ENCODE assay signal across 8 cellular contexts in genomic region chrX:64975491-64975890, GRCh38. TPM values are rescaled to one million over a fixed set of nuclear protein-coding genes. Genes with fewer than 3 reads are reported as not detected.
DNase-seq lines count a peak whose midpoint lies in the region; ATAC-seq and TF ChIP-seq lines count a peak whose summit lies in the region.

No MANE protein-coding gene starts in this region.

- H3K4me3 ChIP-seq in BJ (ENCODE audit: low read depth, low read length) (peak overlapping the region; percentile 58), SJSA1 (peak overlapping the region; percentile 42), skeletal muscle cell (ENCODE audit: low read depth, low read length) (peak overlapping the region; percentile 67)

- ATAC-seq in GM18520 (IDR thresholded peaks at IDR 0.05; ENCODE audit: unreplicated experiment), result no peak

- H3K9me3 Mint-ChIP-seq in H9, result peaks cover 77 to 83% of the 10 kb centered on the region in 2 experiments
- peaks cover 11 to 46% (median 35%) of the 10 kb centered on the region in 5 experiments for H3K9me3 Mint-ChIP-seq in brain

- H3K4me3 Mint-ChIP-seq in H9 (peak overlapping the region; percentile 91 to 93), brain (peak overlapping the region; percentile 90 to 100 (median 94))

- no peak overlapping the region for H2BK120ac ChIP-seq in H9 (ENCODE audit: low read depth, low read length, poor library complexity, severe bottlenecking)

- H3K9ac ChIP-seq in H9 (ENCODE audit: extremely low read depth, insufficient read length, low read length), result peak overlapping the region; percentile 74

- H3K27me3 Mint-ChIP-seq in H9 (ENCODE audit: low read depth) (peaks cover 3% of the 10 kb centered on the region; the same call in 1 of the 2 replicates), brain (peaks cover 6% of the 10 kb centered on the region)

- H3K23me2 ChIP-seq in H9 (ENCODE audit: insufficient read length, low read depth, low read length, poor library complexity, severe bottlenecking), result peaks cover 3% of the 10 kb centered on the region

- H3K36me3 Mint-ChIP-seq in H9 (ENCODE audit: insufficient read depth in 1 of 3, low read depth in 3 of 3) (peaks cover 33 to 45% (median 43%) of the 10 kb centered on the region in 3 experiments), brain (peaks cover 41% of the 10 kb centered on the region)

- H4K20me1 ChIP-seq in H9 (ENCODE audit: control insufficient read depth, insufficient read depth, insufficient read length), result no peaks in the 10 kb centered on the region

- H3K4me1 Mint-ChIP-seq in H9 (peaks cover 4 to 8% of the 10 kb centered on the region in 2 experiments; a peak in 2 of 4 replicates), brain (peaks cover 11% of the 10 kb centered on the region)

- H2BK5ac ChIP-seq in H9 (ENCODE audit: insufficient read length, low read length), result no peak overlapping the region

- H3K79me2 ChIP-seq in H9 (ENCODE audit: insufficient read depth, low read length), result peaks cover 4% of the 10 kb centered on the region; the same call in 1 of the 2 replicates

- H2BK15ac ChIP-seq in H9 (ENCODE audit: low read depth, low read length), result no peak overlapping the region

- H2AFZ ChIP-seq in H9 (ENCODE audit: low read length), result no peak overlapping the region

- H3K27me3 ChIP-seq in BJ (ENCODE audit: control insufficient read depth, insufficient read depth, low read length), result no peaks in the 10 kb centered on the region
- no peaks in the 10 kb centered on the region for H3K27me3 ChIP-seq in H9 (ENCODE audit: insufficient read depth, low read length)
- no peaks in the 10 kb centered on the region for H3K27me3 ChIP-seq in SJSA1 (replicated peaks)

- peak overlapping the region; percentile 44 for H3K18ac ChIP-seq in H9 (ENCODE audit: insufficient read length, low read depth, low read length)

- H2AK5ac ChIP-seq in H9 (ENCODE audit: insufficient read length, low read length), result no peak overlapping the region

- H3K4me1 ChIP-seq in H9 (ENCODE audit: insufficient read depth, low read length), result no peaks in the 10 kb centered on the region
- H3K4me1 ChIP-seq in SJSA1 (replicated peaks), result no peaks in the 10 kb centered on the region

- no peak overlapping the region for H3T11ph ChIP-seq in H9 (ENCODE audit: low read length)

- no peaks in the 10 kb centered on the region for H3K79me1 ChIP-seq in H9 (ENCODE audit: insufficient read depth, low read depth, low read length, poor library complexity, severe bottlenecking)

- H4K5ac ChIP-seq in H9 (ENCODE audit: insufficient read length, low read depth, low read length), result no peak overlapping the region

- H3K27ac ChIP-seq in H9 (ENCODE audit: insufficient read length, low read depth, low read length) (no peak overlapping the region), SJSA1 (no peak overlapping the region)

- no peak overlapping the region for H3K14ac ChIP-seq in H9 (ENCODE audit: insufficient read depth, low read length)

- H3K23ac ChIP-seq in H9 (ENCODE audit: insufficient read length, low read depth, low read length), result no peak overlapping the region

- POLR2A ChIA-PET in BJ (lab: Charles Lee), result no interaction called here

- H3K9me3 ChIP-seq in H9 (ENCODE audit: control insufficient read depth, low read depth, low read length) (peaks cover 35% of the 10 kb centered on the region), SJSA1 (replicated peaks) (no peaks in the 10 kb centered on the region)

- no peak for TF ChIP-seq CTCF in BJ (IDR thresholded peaks at IDR 0.05; ENCODE audit: insufficient read depth, low read depth, low read length)
- TF ChIP-seq CTCF in H9 (conservative IDR thresholded peaks at IDR 0.05), result no peak
- no peak for TF ChIP-seq CTCF in brain (conservative IDR thresholded peaks at IDR 0.05)

- no peak overlapping the region for H4K8ac ChIP-seq in H9 (replicated peaks; ENCODE audit: insufficient read length, low read depth, low read length)

- no peak overlapping the region for H3K56ac ChIP-seq in H9 (ENCODE audit: insufficient read length, low read depth, low read length)

- no CpG with 5 or more reads among the region's 24 CpGs for WGBS in H9 (ENCODE audit: extremely low coverage, insufficient read length, low lambda C conversion rate)

- H3K36me3 ChIP-seq in BJ (ENCODE audit: control insufficient read depth, insufficient read depth, low read length) (no peaks in the 10 kb centered on the region), SJSA1 (no peaks in the 10 kb centered on the region)

- CTCF ChIA-PET in BJ (lab: Yijun Ruan, JAX), result interaction anchor here (0.5 to 0.9 kb wide), 2 partner anchors 59 to 1981 kb away, joined by 3 read pairs; partner anchors contain the start of gene ZC3H12B

- H4K91ac ChIP-seq in H9 (ENCODE audit: insufficient read length, low read depth, low read length), result no peak overlapping the region

- no peak overlapping the region for H2BK12ac ChIP-seq in H9 (ENCODE audit: insufficient read length, low read depth, low read length)

- H2BK20ac ChIP-seq in H9 (ENCODE audit: low read depth, low read length, poor library complexity, severe bottlenecking), result no peak overlapping the region

- H3K4ac ChIP-seq in H9 (ENCODE audit: low read depth, low read length), result no peak overlapping the region

- peak overlapping the region; percentile 56 for H3K4me2 ChIP-seq in H9 (ENCODE audit: insufficient read depth, insufficient read length, low read length)

- peak overlapping the region; percentile 33 to 92 (median 35); a peak in 5 of 7 replicates for H3K27ac Mint-ChIP-seq in H9
- H3K27ac Mint-ChIP-seq in brain, result peak overlapping the region; percentile 89 to 98 (median 93)

- DNase-seq in BJ (ENCODE audit: low read depth) (no peak), H9 (peak; percentile 41), SJSA1 (ENCODE audit: low read depth in 1 of 2, low spot score in 2 of 2) (peak in 1 of 2 experiments; percentile 12), iPS-NIHi7 (ENCODE audit: extremely low spot score) (peak; percentile 38), skeletal muscle cell (ENCODE audit: low read depth) (no peak), DMS153 (lab: John Stamatoyannopoulos, UW) (no peak)

RNA-seq across cellular contexts. Expression of gene ZC4H2, which starts 0.8 kb away (rescaled TPM):
- polyA plus RNA-seq in BJ (2011; rRNA removed) (8.2 and 12.1 TPM in 2 replicates), brain (ENCODE audit: insufficient read depth, low read depth, low replicate concordance) (5.1 TPM)
- polyA minus RNA-seq in BJ (2011; rRNA and poly(A)+ RNA removed), result 3.6 and 3.7 TPM in 2 replicates
- 26.6 and 32.4 TPM in 2 replicates for total RNA-seq in H9 (2021)
- 2.2 and 4.4 TPM in 2 replicates for total RNA-seq in SJSA1 (2014; rRNA removed; shearing (Covaris generic))

RNA-seq across cellular contexts. Expression of gene ZC3H12B, which starts 59.1 kb away (rescaled TPM):
- 0.53 and 1.2 TPM in 2 replicates for polyA plus RNA-seq in BJ (2011; rRNA removed)
- polyA minus RNA-seq in BJ (2011; rRNA and poly(A)+ RNA removed), result 0.67 and 0.81 TPM in 2 replicates
- total RNA-seq in H9 (2021), result 2.6 and 2.8 TPM in 2 replicates
- total RNA-seq in SJSA1 (2014; rRNA removed; shearing (Covaris generic)), result 0.97 and 1.9 TPM in 2 replicates
- 0.78 TPM for polyA plus RNA-seq in brain (ENCODE audit: insufficient read depth, low read depth, low replicate concordance)

Comparison
In these comparisons a context has a peak if more than half of its experiments do, and no peak if none do; other contexts are left out.
1. DNase-seq: peak in H9 (single experiment) and iPS-NIHi7 (single experiment); none in BJ (single experiment), skeletal muscle cell (single experiment) and DMS153 (single experiment).
2. Peak in every context shown above with its lines, with median percentiles within 50 percentile points of each other: H3K4me3 ChIP-seq.